ENCODE assay signal across 1 cellular context in the genomic region with DNA sequence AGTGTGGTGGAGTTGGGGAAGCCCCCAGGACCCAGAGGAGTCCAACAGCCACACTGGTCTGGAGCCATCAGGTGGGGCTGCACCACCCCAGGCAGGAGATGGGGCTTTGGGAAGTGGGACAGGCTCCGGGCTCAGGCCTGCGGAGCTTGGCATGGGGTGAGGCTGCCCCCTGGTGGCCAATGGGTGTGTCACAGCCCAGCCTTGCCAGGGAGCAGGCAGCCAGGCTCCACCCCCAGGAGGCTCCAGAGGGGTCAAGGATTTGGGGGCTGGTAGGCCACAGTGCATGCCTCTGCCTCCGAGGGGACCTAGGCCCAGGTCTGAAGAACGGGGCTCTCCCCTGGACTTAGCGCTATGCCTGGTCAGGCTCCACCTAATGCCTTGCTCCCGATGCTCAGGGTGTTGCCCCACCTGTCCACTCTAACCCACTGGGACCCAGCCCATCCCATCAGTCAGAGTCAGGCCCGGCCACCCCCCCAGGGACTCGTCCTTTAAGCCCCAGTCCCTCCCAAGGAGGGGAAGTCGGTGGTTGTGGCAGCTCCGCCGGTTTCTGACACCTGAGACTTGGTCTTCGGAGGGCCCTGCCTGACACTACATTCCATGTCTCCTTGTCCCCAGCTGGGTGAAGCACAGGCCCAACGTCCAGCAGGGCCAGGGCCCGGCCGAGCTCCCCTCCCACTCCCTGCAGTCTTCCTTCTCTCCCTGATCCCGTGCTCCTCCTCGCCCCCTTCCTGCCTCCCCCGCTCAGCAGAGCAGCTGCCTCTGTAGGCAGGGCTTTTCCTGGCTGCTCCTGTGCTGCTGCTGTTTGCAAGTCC.
TF ChIP-seq lines count a peak whose summit lies in the region.

No MANE protein-coding gene starts in this region.

TF ChIP-seq in K562, 482 proteins besides CTCF, POLR2A, EP300 and RAD21 (continued from another document):
- TF ChIP-seq, protein P1, sequence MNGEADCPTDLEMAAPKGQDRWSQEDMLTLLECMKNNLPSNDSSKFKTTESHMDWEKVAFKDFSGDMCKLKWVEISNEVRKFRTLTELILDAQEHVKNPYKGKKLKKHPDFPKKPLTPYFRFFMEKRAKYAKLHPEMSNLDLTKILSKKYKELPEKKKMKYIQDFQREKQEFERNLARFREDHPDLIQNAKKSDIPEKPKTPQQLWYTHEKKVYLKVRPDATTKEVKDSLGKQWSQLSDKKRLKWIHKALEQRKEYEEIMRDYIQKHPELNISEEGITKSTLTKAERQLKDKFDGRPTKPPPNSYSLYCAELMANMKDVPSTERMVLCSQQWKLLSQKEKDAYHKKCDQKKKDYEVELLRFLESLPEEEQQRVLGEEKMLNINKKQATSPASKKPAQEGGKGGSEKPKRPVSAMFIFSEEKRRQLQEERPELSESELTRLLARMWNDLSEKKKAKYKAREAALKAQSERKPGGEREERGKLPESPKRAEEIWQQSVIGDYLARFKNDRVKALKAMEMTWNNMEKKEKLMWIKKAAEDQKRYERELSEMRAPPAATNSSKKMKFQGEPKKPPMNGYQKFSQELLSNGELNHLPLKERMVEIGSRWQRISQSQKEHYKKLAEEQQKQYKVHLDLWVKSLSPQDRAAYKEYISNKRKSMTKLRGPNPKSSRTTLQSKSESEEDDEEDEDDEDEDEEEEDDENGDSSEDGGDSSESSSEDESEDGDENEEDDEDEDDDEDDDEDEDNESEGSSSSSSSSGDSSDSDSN (IDR thresholded peaks at IDR 0.05; ENCODE audit: borderline replicate concordance in 1 of 2, low read depth in 2 of 2, low read length in 2 of 2), result no peak
- TF ChIP-seq ZNF3 (CRISPR knock-in tag; IDR thresholded peaks at IDR 0.05) (no peak), POLR3G (IDR thresholded peaks at IDR 0.05; ENCODE audit: extremely low read depth, insufficient read length, insufficient replicate concordance) (no peak), CBFA2T3 (IDR thresholded peaks at IDR 0.05) (no peak), KLF16 (IDR thresholded peaks at IDR 0.05) (no peak), HNRNPUL1 (IDR thresholded peaks at IDR 0.05; ENCODE audit: low read length) (no peak)
- TF ChIP-seq, protein P2, sequence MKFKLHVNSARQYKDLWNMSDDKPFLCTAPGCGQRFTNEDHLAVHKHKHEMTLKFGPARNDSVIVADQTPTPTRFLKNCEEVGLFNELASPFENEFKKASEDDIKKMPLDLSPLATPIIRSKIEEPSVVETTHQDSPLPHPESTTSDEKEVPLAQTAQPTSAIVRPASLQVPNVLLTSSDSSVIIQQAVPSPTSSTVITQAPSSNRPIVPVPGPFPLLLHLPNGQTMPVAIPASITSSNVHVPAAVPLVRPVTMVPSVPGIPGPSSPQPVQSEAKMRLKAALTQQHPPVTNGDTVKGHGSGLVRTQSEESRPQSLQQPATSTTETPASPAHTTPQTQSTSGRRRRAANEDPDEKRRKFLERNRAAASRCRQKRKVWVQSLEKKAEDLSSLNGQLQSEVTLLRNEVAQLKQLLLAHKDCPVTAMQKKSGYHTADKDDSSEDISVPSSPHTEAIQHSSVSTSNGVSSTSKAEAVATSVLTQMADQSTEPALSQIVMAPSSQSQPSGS (CRISPR knock-in tag; IDR thresholded peaks at IDR 0.05), result no peak
- TF ChIP-seq, protein P3, sequence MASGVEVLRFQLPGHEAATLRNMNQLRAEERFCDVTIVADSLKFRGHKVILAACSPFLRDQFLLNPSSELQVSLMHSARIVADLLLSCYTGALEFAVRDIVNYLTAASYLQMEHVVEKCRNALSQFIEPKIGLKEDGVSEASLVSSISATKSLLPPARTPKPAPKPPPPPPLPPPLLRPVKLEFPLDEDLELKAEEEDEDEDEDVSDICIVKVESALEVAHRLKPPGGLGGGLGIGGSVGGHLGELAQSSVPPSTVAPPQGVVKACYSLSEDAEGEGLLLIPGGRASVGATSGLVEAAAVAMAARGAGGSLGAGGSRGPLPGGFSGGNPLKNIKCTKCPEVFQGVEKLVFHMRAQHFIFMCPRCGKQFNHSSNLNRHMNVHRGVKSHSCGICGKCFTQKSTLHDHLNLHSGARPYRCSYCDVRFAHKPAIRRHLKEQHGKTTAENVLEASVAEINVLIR (CRISPR knock-in tag; IDR thresholded peaks at IDR 0.05), result no peak
- TF ChIP-seq, protein P4, sequence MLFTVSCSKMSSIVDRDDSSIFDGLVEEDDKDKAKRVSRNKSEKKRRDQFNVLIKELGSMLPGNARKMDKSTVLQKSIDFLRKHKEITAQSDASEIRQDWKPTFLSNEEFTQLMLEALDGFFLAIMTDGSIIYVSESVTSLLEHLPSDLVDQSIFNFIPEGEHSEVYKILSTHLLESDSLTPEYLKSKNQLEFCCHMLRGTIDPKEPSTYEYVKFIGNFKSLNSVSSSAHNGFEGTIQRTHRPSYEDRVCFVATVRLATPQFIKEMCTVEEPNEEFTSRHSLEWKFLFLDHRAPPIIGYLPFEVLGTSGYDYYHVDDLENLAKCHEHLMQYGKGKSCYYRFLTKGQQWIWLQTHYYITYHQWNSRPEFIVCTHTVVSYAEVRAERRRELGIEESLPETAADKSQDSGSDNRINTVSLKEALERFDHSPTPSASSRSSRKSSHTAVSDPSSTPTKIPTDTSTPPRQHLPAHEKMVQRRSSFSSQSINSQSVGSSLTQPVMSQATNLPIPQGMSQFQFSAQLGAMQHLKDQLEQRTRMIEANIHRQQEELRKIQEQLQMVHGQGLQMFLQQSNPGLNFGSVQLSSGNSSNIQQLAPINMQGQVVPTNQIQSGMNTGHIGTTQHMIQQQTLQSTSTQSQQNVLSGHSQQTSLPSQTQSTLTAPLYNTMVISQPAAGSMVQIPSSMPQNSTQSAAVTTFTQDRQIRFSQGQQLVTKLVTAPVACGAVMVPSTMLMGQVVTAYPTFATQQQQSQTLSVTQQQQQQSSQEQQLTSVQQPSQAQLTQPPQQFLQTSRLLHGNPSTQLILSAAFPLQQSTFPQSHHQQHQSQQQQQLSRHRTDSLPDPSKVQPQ (CRISPR knock-in tag; IDR thresholded peaks at IDR 0.05; ENCODE audit: borderline replicate concordance), result no peak
